Comparison of ENCODE assay signal across 1 cellular context in the genomic region with DNA sequence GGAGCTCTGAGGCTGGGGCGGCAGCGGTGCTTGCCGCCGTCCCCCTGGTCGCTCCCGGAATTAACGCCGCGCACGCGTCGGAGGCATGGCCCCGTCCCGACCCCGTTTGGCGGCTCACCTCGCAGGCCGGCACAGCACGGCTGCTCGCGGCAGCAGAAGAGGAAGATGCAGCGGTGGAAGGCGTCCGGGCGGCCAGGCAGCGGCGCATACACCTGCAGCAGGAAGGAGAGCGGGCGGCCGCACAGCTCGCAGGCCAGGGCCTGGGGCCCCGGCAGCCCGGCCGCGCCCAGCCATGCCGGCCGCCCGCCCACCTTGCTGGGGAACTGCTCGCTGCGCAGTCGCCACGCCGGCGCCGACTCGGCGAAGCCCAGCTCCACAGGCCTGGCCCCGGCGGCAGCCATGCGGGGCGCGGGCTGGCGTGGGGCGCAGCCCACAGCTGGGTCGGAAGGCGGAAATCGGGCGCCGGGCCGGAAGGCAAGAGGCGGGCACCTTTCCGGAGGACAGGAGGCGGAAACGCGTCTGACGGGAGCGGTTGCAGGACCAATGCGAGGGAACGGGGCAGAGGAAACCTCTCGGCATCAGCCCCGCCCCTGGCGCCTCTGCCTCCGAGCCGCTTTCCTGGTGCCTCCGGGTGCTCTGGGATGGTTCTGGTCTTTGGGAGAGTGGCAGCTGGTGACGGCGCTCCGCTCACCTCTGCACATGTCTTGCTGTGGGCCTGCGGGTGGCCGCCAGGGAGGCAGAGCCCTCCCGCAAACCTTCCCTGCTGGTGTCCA.
TF ChIP-seq lines count a peak whose summit lies in the region.

A gene with protein sequence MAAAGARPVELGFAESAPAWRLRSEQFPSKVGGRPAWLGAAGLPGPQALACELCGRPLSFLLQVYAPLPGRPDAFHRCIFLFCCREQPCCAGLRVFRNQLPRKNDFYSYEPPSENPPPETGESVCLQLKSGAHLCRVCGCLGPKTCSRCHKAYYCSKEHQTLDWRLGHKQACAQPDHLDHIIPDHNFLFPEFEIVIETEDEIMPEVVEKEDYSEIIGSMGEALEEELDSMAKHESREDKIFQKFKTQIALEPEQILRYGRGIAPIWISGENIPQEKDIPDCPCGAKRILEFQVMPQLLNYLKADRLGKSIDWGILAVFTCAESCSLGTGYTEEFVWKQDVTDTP (minus strand): TSS at position 457 of the 773 bp plus-strand sequence. CDS start 56 bp downstream, at position 401.

TF ChIP-seq in HepG2, 621 proteins besides CTCF, POLR2A, EP300 and RAD21 (continued from another document and continues in another):
- TF ChIP-seq, protein P1, sequence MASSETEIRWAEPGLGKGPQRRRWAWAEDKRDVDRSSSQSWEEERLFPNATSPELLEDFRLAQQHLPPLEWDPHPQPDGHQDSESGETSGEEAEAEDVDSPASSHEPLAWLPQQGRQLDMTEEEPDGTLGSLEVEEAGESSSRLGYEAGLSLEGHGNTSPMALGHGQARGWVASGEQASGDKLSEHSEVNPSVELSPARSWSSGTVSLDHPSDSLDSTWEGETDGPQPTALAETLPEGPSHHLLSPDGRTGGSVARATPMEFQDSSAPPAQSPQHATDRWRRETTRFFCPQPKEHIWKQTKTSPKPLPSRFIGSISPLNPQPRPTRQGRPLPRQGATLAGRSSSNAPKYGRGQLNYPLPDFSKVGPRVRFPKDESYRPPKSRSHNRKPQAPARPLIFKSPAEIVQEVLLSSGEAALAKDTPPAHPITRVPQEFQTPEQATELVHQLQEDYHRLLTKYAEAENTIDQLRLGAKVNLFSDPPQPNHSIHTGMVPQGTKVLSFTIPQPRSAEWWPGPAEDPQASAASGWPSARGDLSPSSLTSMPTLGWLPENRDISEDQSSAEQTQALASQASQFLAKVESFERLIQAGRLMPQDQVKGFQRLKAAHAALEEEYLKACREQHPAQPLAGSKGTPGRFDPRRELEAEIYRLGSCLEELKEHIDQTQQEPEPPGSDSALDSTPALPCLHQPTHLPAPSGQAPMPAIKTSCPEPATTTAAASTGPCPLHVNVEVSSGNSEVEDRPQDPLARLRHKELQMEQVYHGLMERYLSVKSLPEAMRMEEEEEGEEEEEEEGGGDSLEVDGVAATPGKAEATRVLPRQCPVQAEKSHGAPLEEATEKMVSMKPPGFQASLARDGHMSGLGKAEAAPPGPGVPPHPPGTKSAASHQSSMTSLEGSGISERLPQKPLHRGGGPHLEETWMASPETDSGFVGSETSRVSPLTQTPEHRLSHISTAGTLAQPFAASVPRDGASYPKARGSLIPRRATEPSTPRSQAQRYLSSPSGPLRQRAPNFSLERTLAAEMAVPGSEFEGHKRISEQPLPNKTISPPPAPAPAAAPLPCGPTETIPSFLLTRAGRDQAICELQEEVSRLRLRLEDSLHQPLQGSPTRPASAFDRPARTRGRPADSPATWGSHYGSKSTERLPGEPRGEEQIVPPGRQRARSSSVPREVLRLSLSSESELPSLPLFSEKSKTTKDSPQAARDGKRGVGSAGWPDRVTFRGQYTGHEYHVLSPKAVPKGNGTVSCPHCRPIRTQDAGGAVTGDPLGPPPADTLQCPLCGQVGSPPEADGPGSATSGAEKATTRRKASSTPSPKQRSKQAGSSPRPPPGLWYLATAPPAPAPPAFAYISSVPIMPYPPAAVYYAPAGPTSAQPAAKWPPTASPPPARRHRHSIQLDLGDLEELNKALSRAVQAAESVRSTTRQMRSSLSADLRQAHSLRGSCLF (CRISPR knock-in tag; IDR thresholded peaks at IDR 0.05; ENCODE audit: borderline replicate concordance): no peak; the same call in 1 of the 2 replicates
- TF ChIP-seq RORA (CRISPR knock-in tag; IDR thresholded peaks at IDR 0.05) (no peak), ATRX (CRISPR knock-in tag; IDR thresholded peaks at IDR 0.05; ENCODE audit: borderline replicate concordance) (no peak), ZNF747 (CRISPR knock-in tag; IDR thresholded peaks at IDR 0.05; ENCODE audit: borderline replicate concordance) (peak; percentile 86; the same call in 1 of the 2 replicates), TFDP1 (CRISPR knock-in tag; IDR thresholded peaks at IDR 0.05; ENCODE audit: borderline replicate concordance) (peak; percentile 71; the same call in 1 of the 2 replicates), SALL2 (CRISPR knock-in tag; IDR thresholded peaks at IDR 0.05) (peak; percentile 72; the same call in 1 of the 2 replicates), ARNT2 (CRISPR knock-in tag; IDR thresholded peaks at IDR 0.05; ENCODE audit: low read depth) (peak; percentile 86), ZFP62 (CRISPR knock-in tag; IDR thresholded peaks at IDR 0.05) (peak; percentile 30; the same call in 1 of the 2 replicates), ATAD3A (CRISPR knock-in tag; IDR thresholded peaks at IDR 0.05) (no peak), ESRRA (CRISPR knock-in tag; IDR thresholded peaks at IDR 0.05; ENCODE audit: low read depth) (peak; percentile 37), PTBP1 (IDR thresholded peaks at IDR 0.05; ENCODE audit: low read depth, low read length, poor library complexity, severe bottlenecking) (no peak), RFXAP (CRISPR knock-in tag; IDR thresholded peaks at IDR 0.05; ENCODE audit: borderline replicate concordance) (no peak), ZC3H4 (CRISPR knock-in tag; IDR thresholded peaks at IDR 0.05; ENCODE audit: borderline replicate concordance) (no peak), SMARCC2 (IDR thresholded peaks at IDR 0.05) (no peak), ZNF660 (CRISPR knock-in tag; IDR thresholded peaks at IDR 0.05; ENCODE audit: borderline replicate concordance, low read depth) (no peak), DRAP1 (CRISPR knock-in tag; IDR thresholded peaks at IDR 0.05) (peak; percentile 77), ZNF781 (CRISPR knock-in tag; IDR thresholded peaks at IDR 0.05; ENCODE audit: borderline replicate concordance, not compliant biosample characterization) (no peak), ZSCAN31 (CRISPR knock-in tag; IDR thresholded peaks at IDR 0.05; ENCODE audit: low read depth) (peak; percentile 68; the same call in 1 of the 2 replicates), ZSCAN22 (CRISPR knock-in tag; IDR thresholded peaks at IDR 0.05) (no peak), ZNF3 (CRISPR knock-in tag; IDR thresholded peaks at IDR 0.05) (no peak), ZKSCAN8 (CRISPR knock-in tag; IDR thresholded peaks at IDR 0.05; ENCODE audit: borderline replicate concordance) (peak; percentile 51; the same call in 1 of the 2 replicates), GZF1 (CRISPR knock-in tag; IDR thresholded peaks at IDR 0.05) (0 out of 2 replicates have a peak, but pooled peaks have one; percentile 28), ZNF296 (CRISPR knock-in tag; conservative IDR thresholded peaks at IDR 0.05) (no peak; the same call in 1 of the 2 replicates), ZNF350 (CRISPR knock-in tag; IDR thresholded peaks at IDR 0.05; ENCODE audit: borderline replicate concordance, low read depth) (no peak; the same call in 1 of the 2 replicates), ZNF562 (CRISPR knock-in tag; IDR thresholded peaks at IDR 0.05; ENCODE audit: borderline replicate concordance) (no peak), ZNF484 (CRISPR knock-in tag; IDR thresholded peaks at IDR 0.05; ENCODE audit: borderline replicate concordance, low read depth) (no peak), HNRNPL (IDR thresholded peaks at IDR 0.05; ENCODE audit: low read depth, low read length) (no peak; the same call in 1 of the 2 replicates), HMG20B (CRISPR knock-in tag; conservative IDR thresholded peaks at IDR 0.05) (no peak), ATF4 (CRISPR knock-in tag; IDR thresholded peaks at IDR 0.05) (no peak), ZNF205 (CRISPR knock-in tag; IDR thresholded peaks at IDR 0.05) (peak; percentile 83), JARID2 (CRISPR knock-in tag; IDR thresholded peaks at IDR 0.05; ENCODE audit: insufficient replicate concordance) (no peak), ZNF329 (CRISPR knock-in tag; IDR thresholded peaks at IDR 0.05; ENCODE audit: low read depth) (peak; percentile 54; the same call in 1 of the 2 replicates), KDM4B (CRISPR knock-in tag; IDR thresholded peaks at IDR 0.05) (no peak), ISL2 (CRISPR knock-in tag; IDR thresholded peaks at IDR 0.05) (peak; percentile 77; the same call in 1 of the 2 replicates), ZUFSP (CRISPR knock-in tag; IDR thresholded peaks at IDR 0.05; ENCODE audit: borderline replicate concordance) (no peak), EZH2 (conservative IDR thresholded peaks at IDR 0.05; ENCODE audit: low read depth, low read length) (no peak), ERF (CRISPR knock-in tag; IDR thresholded peaks at IDR 0.05) (no peak), ZNF160 (CRISPR knock-in tag; IDR thresholded peaks at IDR 0.05) (peak; percentile 68; the same call in 1 of the 2 replicates), RARG (CRISPR knock-in tag; IDR thresholded peaks at IDR 0.05; ENCODE audit: low read depth) (no peak), AHDC1 (CRISPR knock-in tag; IDR thresholded peaks at IDR 0.05; ENCODE audit: borderline replicate concordance) (no peak), CENPX (CRISPR knock-in tag; IDR thresholded peaks at IDR 0.05) (no peak)
- TF ChIP-seq, protein P2, sequence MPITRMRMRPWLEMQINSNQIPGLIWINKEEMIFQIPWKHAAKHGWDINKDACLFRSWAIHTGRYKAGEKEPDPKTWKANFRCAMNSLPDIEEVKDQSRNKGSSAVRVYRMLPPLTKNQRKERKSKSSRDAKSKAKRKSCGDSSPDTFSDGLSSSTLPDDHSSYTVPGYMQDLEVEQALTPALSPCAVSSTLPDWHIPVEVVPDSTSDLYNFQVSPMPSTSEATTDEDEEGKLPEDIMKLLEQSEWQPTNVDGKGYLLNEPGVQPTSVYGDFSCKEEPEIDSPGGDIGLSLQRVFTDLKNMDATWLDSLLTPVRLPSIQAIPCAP (CRISPR knock-in tag; IDR thresholded peaks at IDR 0.05; ENCODE audit: low read depth): no peak
